In the genomic region with DNA sequence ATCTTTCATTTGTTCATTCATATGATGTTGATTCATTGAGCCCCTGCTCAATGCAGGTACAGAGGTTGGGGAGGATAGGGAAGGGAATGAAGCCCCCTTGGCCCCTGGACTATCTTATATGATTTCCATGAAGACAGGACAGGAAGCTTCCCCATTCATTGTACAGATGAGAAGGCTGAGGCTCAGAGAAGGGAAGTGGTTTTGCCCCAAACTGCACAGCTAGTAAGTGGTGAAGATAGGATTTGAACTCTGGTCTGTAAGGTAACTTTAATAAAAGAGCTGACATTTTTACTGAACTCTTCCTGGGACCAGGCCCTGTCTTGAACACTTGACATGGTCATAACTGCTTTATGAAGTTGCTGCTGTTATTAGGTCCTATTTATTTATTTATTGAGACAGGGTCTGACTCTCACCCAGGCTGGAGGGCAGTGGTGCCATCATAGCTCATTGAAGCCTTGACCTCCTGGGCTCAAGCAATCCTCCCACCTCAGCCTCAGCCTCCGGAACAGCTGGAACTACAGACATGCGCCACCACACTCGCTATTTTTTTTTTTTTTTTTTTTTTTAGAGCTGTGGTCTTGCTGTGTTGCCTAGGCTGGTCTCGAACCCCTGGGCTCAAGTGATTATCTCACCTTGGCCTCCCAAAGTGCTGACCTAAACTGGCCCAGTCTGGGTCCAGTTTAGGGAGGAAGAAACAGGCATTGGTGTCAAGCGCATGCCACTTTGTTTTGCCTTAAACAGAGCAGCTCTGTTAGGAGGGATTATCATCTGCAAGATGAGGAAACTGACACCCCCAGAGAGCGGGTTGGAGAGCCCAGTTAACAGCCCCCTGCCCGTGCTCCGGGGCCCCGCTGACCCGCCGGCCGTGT, we compare ENCODE assay signal across 8 cellular contexts. TPM values are rescaled to one million over a fixed set of nuclear protein-coding genes. Genes with fewer than 3 reads are reported as not detected.
A peak's percentile ranks its signal among the peaks of the same experiment; 100 is the strongest.
DNase-seq lines count a peak whose midpoint lies in the region; ATAC-seq, FAIRE-seq and TF ChIP-seq lines count a peak whose summit lies in the region.

No MANE protein-coding gene starts in this region.

- peak overlapping the region in 2 of 3 donors; percentile 52 to 64 for H3K27ac Mint-ChIP-seq in CD4-positive, CD25-positive, alpha-beta regulatory T cell
- no peak overlapping the region for H3K27ac Mint-ChIP-seq in neural crest cell (ENCODE audit: unreplicated experiment)

- peak overlapping the region; percentile 71 to 90 for H3K9ac ChIP-seq in colonic mucosa (ENCODE audit: low read depth in 2 of 2, low read length in 2 of 2)

- H3K27ac ChIP-seq in CD4-positive, CD25-positive, alpha-beta regulatory T cell (ENCODE audit: insufficient read depth, low read length, poor library complexity, severe bottlenecking), result peak overlapping the region; percentile 47
- H3K27ac ChIP-seq in colonic mucosa, result peak overlapping the region; percentile 67

- H3K9me3 ChIP-seq in CD4-positive, CD25-positive, alpha-beta regulatory T cell (ENCODE audit: control insufficient read depth in 2 of 2, low read length in 2 of 2), result no peaks in the 10 kb centered on the region
- H3K9me3 ChIP-seq in MG63, result no peaks in the 10 kb centered on the region
- H3K9me3 ChIP-seq in colonic mucosa, result no peaks in the 10 kb centered on the region

- intact Hi-C loops in colonic mucosa (cut with DNase I), result loop anchor here (5.0 to 10.0 kb wide), 2 partner anchors 54 to 197 kb away; no protein-coding TSS in a partner anchor

- no peaks in the 10 kb centered on the region for H3K27me3 Mint-ChIP-seq in CD4-positive, CD25-positive, alpha-beta regulatory T cell
- no peaks in the 10 kb centered on the region for H3K27me3 Mint-ChIP-seq in neural crest cell (ENCODE audit: low read depth)

- no peaks in the 10 kb centered on the region for H3K9me3 Mint-ChIP-seq in CD4-positive, CD25-positive, alpha-beta regulatory T cell
- no peaks in the 10 kb centered on the region for H3K9me3 Mint-ChIP-seq in neural crest cell

- TF ChIP-seq CTCF in colonic mucosa (IDR thresholded peaks at IDR 0.05), result no peak
- no peak for TF ChIP-seq CTCF in neural crest cell (conservative IDR thresholded peaks at IDR 0.05)
- TF ChIP-seq CTCF in D721Med (IDR thresholded peaks at IDR 0.05; ENCODE audit: insufficient read depth, missing control alignments), result no peak

- H3K4me3 Mint-ChIP-seq in CD4-positive, CD25-positive, alpha-beta regulatory T cell, result peak overlapping the region; percentile 73 to 93 (median 82)
- peak overlapping the region; percentile 54 for H3K4me3 Mint-ChIP-seq in neural crest cell

- H3K4me1 Mint-ChIP-seq in CD4-positive, CD25-positive, alpha-beta regulatory T cell, result peaks cover 8 to 45% (median 22%) of the 10 kb centered on the region in 4 donors
- H3K4me1 Mint-ChIP-seq in neural crest cell, result peaks cover 31% of the 10 kb centered on the region

- H3K4me1 ChIP-seq in CD4-positive, CD25-positive, alpha-beta regulatory T cell (ENCODE audit: control insufficient read depth, insufficient read depth, low read length, poor library complexity, severe bottlenecking), result peaks cover 32% of the 10 kb centered on the region
- peaks cover 3% of the 10 kb centered on the region for H3K4me1 ChIP-seq in colonic mucosa

- H3K36me3 ChIP-seq in CD4-positive, CD25-positive, alpha-beta regulatory T cell (ENCODE audit: control insufficient read depth, insufficient read depth, low read length), result no peaks in the 10 kb centered on the region
- H3K36me3 ChIP-seq in MG63 (no peaks in the 10 kb centered on the region), colonic mucosa (no peaks in the 10 kb centered on the region)

- no peaks in the 10 kb centered on the region for H3K36me3 Mint-ChIP-seq in CD4-positive, CD25-positive, alpha-beta regulatory T cell
- no peaks in the 10 kb centered on the region for H3K36me3 Mint-ChIP-seq in neural crest cell (ENCODE audit: low read depth)

- peak overlapping the region; percentile 72 for H3K4me3 ChIP-seq in CD4-positive, CD25-positive, alpha-beta regulatory T cell (ENCODE audit: low read depth, low read length)
- peak overlapping the region; percentile 44 for H3K4me3 ChIP-seq in MG63
- peak overlapping the region; percentile 38 for H3K4me3 ChIP-seq in colonic mucosa

- no peak for FAIRE-seq in D721Med (lab: Jason Lieb, UNC)

- no peak for ATAC-seq in CD4-positive, CD25-positive, alpha-beta regulatory T cell (ENCODE audit: low read depth in 2 of 2)
- ATAC-seq in GM21619 (IDR thresholded peaks at IDR 0.05; ENCODE audit: unreplicated experiment), result no peak

- DNase-seq in CD4-positive, CD25-positive, alpha-beta regulatory T cell, result peak in 2 of 3 donors; percentile 20 to 68
- DNase-seq in MG63, result no peak
- no peak for DNase-seq in colonic mucosa
- no peak for DNase-seq in neural crest cell (ENCODE audit: low read depth, low spot score)
- no peak for DNase-seq in cortex of kidney (lab: John Stamatoyannopoulos, UW)
- no peak for DNase-seq in D721Med (ENCODE audit: insufficient read length, low spot score)
- DNase-seq in NCI-H446 (lab: John Stamatoyannopoulos, UW), result no peak

- H3K27me3 ChIP-seq in CD4-positive, CD25-positive, alpha-beta regulatory T cell (ENCODE audit: control insufficient read depth, insufficient read depth, low read length), result no peaks in the 10 kb centered on the region
- H3K27me3 ChIP-seq in MG63, result no peaks in the 10 kb centered on the region
- H3K27me3 ChIP-seq in colonic mucosa, result no peaks in the 10 kb centered on the region

RNA-seq across cellular contexts. Expression of a gene that starts 5.0 kb away (rescaled TPM):
- 0.30 TPM for total RNA-seq in CD4-positive, CD25-positive, alpha-beta regulatory T cell
- polyA plus RNA-seq in CD4-positive, CD25-positive, alpha-beta regulatory T cell, result not detected
- not detected in 2 replicates for total RNA-seq in MG63 (2014; rRNA removed; shearing (Covaris generic); ENCODE audit: low replicate concordance)
- total RNA-seq in colonic mucosa, result 1 to 10 TPM in 1 of 2 donors, under 1 TPM in 1; 0.72 to 1.6 TPM
- 1.6 and 2.6 TPM in 2 replicates for total RNA-seq in neural crest cell

RNA-seq across cellular contexts. Expression of a gene that starts 7.6 kb away (rescaled TPM):
- total RNA-seq in CD4-positive, CD25-positive, alpha-beta regulatory T cell, result 22.9 TPM
- polyA plus RNA-seq in CD4-positive, CD25-positive, alpha-beta regulatory T cell, result 10 to 100 TPM; 31.4 to 43.7 (median 41.2) TPM
- total RNA-seq in MG63 (2014; rRNA removed; shearing (Covaris generic); ENCODE audit: low replicate concordance), result 64.3 and 70.8 TPM in 2 replicates
- total RNA-seq in colonic mucosa (10 to 100 TPM; 19.9 to 34.5 TPM), neural crest cell (35.9 and 38.4 TPM in 2 replicates)

RNA-seq across cellular contexts. Expression of a gene that starts 21.9 kb away (rescaled TPM):
- 13.0 TPM for total RNA-seq in CD4-positive, CD25-positive, alpha-beta regulatory T cell
- polyA plus RNA-seq in CD4-positive, CD25-positive, alpha-beta regulatory T cell, result under 1 TPM in 3 of 4 donors, not detected in 1; 0.14 to 0.21 (median 0.17) TPM
- 19.5 and 31.2 TPM in 2 replicates for total RNA-seq in MG63 (2014; rRNA removed; shearing (Covaris generic); ENCODE audit: low replicate concordance)
- 10 to 100 TPM; 21.9 to 44.8 TPM for total RNA-seq in colonic mucosa
- 78.1 and 84.7 TPM in 2 replicates for total RNA-seq in neural crest cell

RNA-seq across cellular contexts. Expression of a gene that starts 47.4 kb away (rescaled TPM):
- total RNA-seq in CD4-positive, CD25-positive, alpha-beta regulatory T cell, result 7.7 TPM
- 10 to 100 TPM; 30.7 to 34.7 (median 31.7) TPM for polyA plus RNA-seq in CD4-positive, CD25-positive, alpha-beta regulatory T cell
- 4.1 and 4.2 TPM in 2 replicates for total RNA-seq in MG63 (2014; rRNA removed; shearing (Covaris generic); ENCODE audit: low replicate concordance)
- total RNA-seq in colonic mucosa (10 to 100 TPM; 14.3 to 22.1 TPM), neural crest cell (7.7 and 8.0 TPM in 2 replicates)

RNA-seq across cellular contexts. Expression of a gene that starts 56.1 kb away (rescaled TPM):
- 35.2 TPM for total RNA-seq in CD4-positive, CD25-positive, alpha-beta regulatory T cell
- 1 to 10 TPM in 1 of 4 donors, under 1 TPM in 3; 0.33 to 1.4 (median 0.63) TPM for polyA plus RNA-seq in CD4-positive, CD25-positive, alpha-beta regulatory T cell
- 0.17 and 0.76 TPM in 2 replicates for total RNA-seq in MG63 (2014; rRNA removed; shearing (Covaris generic); ENCODE audit: low replicate concordance)
- total RNA-seq in colonic mucosa (10 to 100 TPM; 11.6 to 15.9 TPM), neural crest cell (33.4 and 35.2 TPM in 2 replicates)

Comparison
In these comparisons a context has a peak if more than half of its experiments do, and no peak if none do; other contexts are left out.
1. DNase-seq: peak in CD4-positive, CD25-positive, alpha-beta regulatory T cell (2 of 3); none in MG63 (single experiment), colonic mucosa (single experiment), neural crest cell (single experiment), cortex of kidney (single experiment), D721Med (single experiment) and NCI-H446 (0 of 2).
2. Peak in every context shown above with its lines, with median percentiles within 50 percentile points of each other: H3K4me3 ChIP-seq.